In the genomic region with DNA sequence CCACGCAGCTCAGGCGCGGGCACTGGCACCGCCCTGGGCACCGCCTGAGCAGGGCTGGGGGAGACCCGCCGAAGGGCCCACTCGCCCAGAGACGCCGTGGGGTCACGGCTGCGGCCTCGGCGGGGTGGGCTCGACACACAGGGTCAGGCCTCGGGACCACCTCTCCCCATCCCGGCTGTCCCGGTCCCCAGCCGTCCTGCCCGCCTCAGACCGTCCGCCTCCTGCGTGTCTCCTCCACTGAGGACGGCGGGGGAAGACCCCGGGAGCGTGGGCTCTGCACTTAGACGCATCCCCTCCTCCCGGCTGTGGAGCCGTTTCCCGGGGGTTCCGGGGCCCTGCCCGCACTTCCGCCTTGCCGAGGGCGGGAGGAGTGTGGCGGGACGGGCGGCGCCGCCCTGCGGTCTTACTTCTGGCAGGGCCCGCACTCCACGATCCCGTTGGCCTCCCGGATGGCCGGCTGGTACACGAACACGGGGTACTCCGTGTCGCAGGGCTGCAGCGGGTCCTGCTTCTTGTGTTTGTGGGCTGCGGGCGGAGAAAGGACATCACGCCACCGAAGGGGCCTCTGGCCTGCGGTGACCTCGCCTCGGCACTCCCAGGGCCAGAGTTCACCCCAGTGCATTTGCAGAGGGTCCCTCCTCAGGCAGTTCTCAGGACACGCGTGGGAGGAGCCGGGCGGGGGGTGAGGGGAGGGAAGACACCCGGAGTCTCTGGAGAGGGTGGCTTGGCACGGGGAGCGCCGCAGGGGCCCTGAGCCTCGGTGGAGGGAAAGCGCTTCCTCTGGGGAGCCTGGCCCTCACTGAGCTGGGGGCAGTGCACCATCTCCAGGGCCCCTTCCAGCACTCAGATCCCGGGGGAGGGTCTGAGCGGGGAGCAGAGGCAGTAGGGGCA, we compare ENCODE assay signal across 9 cellular contexts. TPM values are rescaled to one million over a fixed set of nuclear protein-coding genes. Genes with fewer than 3 reads are reported as not detected.
A peak's percentile ranks its signal among the peaks of the same experiment; 100 is the strongest.
DNase-seq lines count a peak whose midpoint lies in the region; ATAC-seq, FAIRE-seq and TF ChIP-seq lines count a peak whose summit lies in the region.
"Had no signal": no experiment of that assay in that cellular context is flagged by ENCODE, and none has a peak within 500 bp of the region (broad histone marks: within the 10 kb centered on the region; RNA-seq: fewer than 3 reads in every experiment).

No MANE protein-coding gene starts in this region.

- DNase-seq in activated CD4-positive, alpha-beta memory T cell treated with anti-CD3 and anti-CD28 coated beads, Interleukin-2, amount 10 ng/mL, durations not matched to agents 7 days and 5 days = peak; percentile 66
- DNase-seq in endothelial cell of umbilical vein (ENCODE audit: low read depth, low spot score) = no peak
- peak; percentile 82 for DNase-seq in osteocyte (ENCODE audit: extremely low spot score, unreplicated experiment)
- peak; percentile 72 for DNase-seq in ureter (ENCODE audit: low spot score)
- DNase-seq in NCI-H2227 treated with DMSO at 0.1 percent for 48 hours (lab: John Stamatoyannopoulos, UW) = no peak
- DNase-seq in EL = no peak

- POLR2A ChIA-PET in activated CD4-positive, alpha-beta memory T cell treated with anti-CD3 and anti-CD28 coated beads, Interleukin-2, amount 10 ng/mL, durations not matched to agents 7 days and 5 days (lab: Charles Lee) = interaction anchor here (0.6 to 1.8 kb wide), 8 partner anchors 9 to 204 kb away, joined by 3 to 8 read pairs (median 4); no protein-coding TSS in a partner anchor
- POLR2A ChIA-PET in endothelial cell of umbilical vein (lab: Charles Lee) = no interaction called here

- H3K36me3 ChIP-seq in ES-I3 (ENCODE audit: insufficient read depth, low read length) = no peaks in the 10 kb centered on the region
- no peaks in the 10 kb centered on the region for H3K36me3 ChIP-seq in endothelial cell of umbilical vein (ENCODE audit: control insufficient read depth in 2 of 2, extremely low read depth in 1 of 2, insufficient read depth in 2 of 2, low read length in 2 of 2)

- H3K27me3 ChIP-seq in endothelial cell of umbilical vein (ENCODE audit: control insufficient read depth in 2 of 2, insufficient read depth in 2 of 2, low read length in 2 of 2) = no peaks in the 10 kb centered on the region

- no peak for FAIRE-seq in endothelial cell of umbilical vein (lab: Jason Lieb, UNC)
- FAIRE-seq: K562 had no signal

- H3K4me3 Mint-ChIP-seq in activated CD4-positive, alpha-beta memory T cell treated with anti-CD3 and anti-CD28 coated beads, Interleukin-2, amount 10 ng/mL, durations not matched to agents 7 days and 5 days = peak overlapping the region; percentile 75
- H3K4me3 Mint-ChIP-seq in osteocyte (ENCODE audit: unreplicated experiment) = no peak overlapping the region

- no peaks in the 10 kb centered on the region for H3K36me3 Mint-ChIP-seq in activated CD4-positive, alpha-beta memory T cell treated with anti-CD3 and anti-CD28 coated beads, Interleukin-2, amount 10 ng/mL, durations not matched to agents 7 days and 5 days (ENCODE audit: low read depth)
- H3K36me3 Mint-ChIP-seq in osteocyte (ENCODE audit: unreplicated experiment) = no peaks in the 10 kb centered on the region

- H3K79me2 ChIP-seq in endothelial cell of umbilical vein (ENCODE audit: control insufficient read depth, insufficient read depth, low read length) = no peaks in the 10 kb centered on the region

- no peaks in the 10 kb centered on the region for H3K27me3 Mint-ChIP-seq in activated CD4-positive, alpha-beta memory T cell treated with anti-CD3 and anti-CD28 coated beads, Interleukin-2, amount 10 ng/mL, durations not matched to agents 7 days and 5 days
- H3K27me3 Mint-ChIP-seq in osteocyte (ENCODE audit: unreplicated experiment) = no peaks in the 10 kb centered on the region

- CTCF ChIA-PET in activated CD4-positive, alpha-beta memory T cell treated with anti-CD3 and anti-CD28 coated beads, Interleukin-2, amount 10 ng/mL, durations not matched to agents 7 days and 5 days (lab: Charles Lee) = interaction anchor here (1.2 to 3.6 kb wide), 4 partner anchors 135 to 162 kb away, joined by 3 to 57 read pairs (median 12); no protein-coding TSS in a partner anchor
- CTCF ChIA-PET in endothelial cell of umbilical vein (lab: Charles Lee) = interaction anchor here (1.7 to 8.1 kb wide), 3 partner anchors 142 to 162 kb away, joined by 11 to 226 read pairs (median 87); no protein-coding TSS in a partner anchor

- no peaks in the 10 kb centered on the region for H3K9me3 Mint-ChIP-seq in activated CD4-positive, alpha-beta memory T cell treated with anti-CD3 and anti-CD28 coated beads, Interleukin-2, amount 10 ng/mL, durations not matched to agents 7 days and 5 days
- H3K9me3 Mint-ChIP-seq in osteocyte (ENCODE audit: unreplicated experiment) = no peaks in the 10 kb centered on the region

- peaks cover 7% of the 10 kb centered on the region for H3K4me1 Mint-ChIP-seq in activated CD4-positive, alpha-beta memory T cell treated with anti-CD3 and anti-CD28 coated beads, Interleukin-2, amount 10 ng/mL, durations not matched to agents 7 days and 5 days
- peaks cover 12% of the 10 kb centered on the region for H3K4me1 Mint-ChIP-seq in osteocyte (ENCODE audit: unreplicated experiment)

- H2AFZ ChIP-seq in endothelial cell of umbilical vein (ENCODE audit: low read depth, low read length) = peak overlapping the region; percentile 90

- H3K27ac Mint-ChIP-seq in activated CD4-positive, alpha-beta memory T cell treated with anti-CD3 and anti-CD28 coated beads, Interleukin-2, amount 10 ng/mL, durations not matched to agents 7 days and 5 days = peak overlapping the region; percentile 69
- no peak overlapping the region for H3K27ac Mint-ChIP-seq in osteocyte (ENCODE audit: unreplicated experiment)

- no peaks in the 10 kb centered on the region for H3K9me1 ChIP-seq in endothelial cell of umbilical vein (replicated peaks; ENCODE audit: control insufficient read depth, extremely low read depth, insufficient read depth, low read length)

- peak overlapping the region in 2 of 3 experiments; percentile 35 to 62 for H3K4me3 ChIP-seq in endothelial cell of umbilical vein (replicated peaks in 1 of 3; ENCODE audit: insufficient read depth in 1 of 3, low read depth in 1 of 3, low read length in 3 of 3)
- H3K4me3 ChIP-seq: K562 had no signal

- peak overlapping the region; percentile 86 for H3K4me2 ChIP-seq in endothelial cell of umbilical vein (ENCODE audit: insufficient read depth, low read length)

- no peaks in the 10 kb centered on the region for H4K20me1 ChIP-seq in endothelial cell of umbilical vein (replicated peaks; ENCODE audit: control insufficient read depth, extremely low read depth, insufficient read depth, low read length)

- intact Hi-C loops in endothelial cell of umbilical vein (cut with micrococcal nuclease) = loop anchor here (2.0 kb wide), 1 partner anchor 238 kb away; no protein-coding TSS in a partner anchor

- dilution Hi-C loops in endothelial cell of umbilical vein (cut with MboI; ENCODE audit: extremely low pct_ligation_motif_present, low sequenced_read_pairs) = no loop called here

- no peaks in the 10 kb centered on the region for H3K9me3 ChIP-seq in ES-I3 (ENCODE audit: control insufficient read depth, insufficient read depth, low read length)
- H3K9me3 ChIP-seq in endothelial cell of umbilical vein (replicated peaks; ENCODE audit: control insufficient read depth, insufficient read depth, low read length) = no peaks in the 10 kb centered on the region

- no peak overlapping the region for H3K27ac ChIP-seq in endothelial cell of umbilical vein (ENCODE audit: insufficient read depth, low read depth, low read length)

- no peak for TF ChIP-seq CTCF in endothelial cell of umbilical vein (IDR thresholded peaks at IDR 0.05; ENCODE audit: extremely low read depth in 1 of 2, insufficient read depth in 1 of 2, low read depth in 1 of 2, low read length in 2 of 2)
- TF ChIP-seq CTCF in osteocyte (IDR thresholded peaks at IDR 0.05) = no peak

- TF ChIP-seq POLR2A in endothelial cell of umbilical vein (IDR thresholded peaks at IDR 0.05; ENCODE audit: low read depth, low read length) = no peak

- H3K4me1 ChIP-seq in ES-I3 (ENCODE audit: insufficient read depth, low read length) (peaks cover 6% of the 10 kb centered on the region; the same call in 1 of the 2 replicates), endothelial cell of umbilical vein (ENCODE audit: control insufficient read depth, extremely low read depth, insufficient read depth, low read length) (peaks cover 12% of the 10 kb centered on the region)

- BruUV-seq in endothelial cell of umbilical vein (replicated peaks; lab: Mats Ljungman, UMichigan) = no TSS peak

- ATAC-seq in HG03135 (IDR thresholded peaks at IDR 0.05; ENCODE audit: unreplicated experiment) = peak; percentile 20
- ATAC-seq: K562 had no signal

- H3K9ac ChIP-seq in ES-I3 (ENCODE audit: low read depth, low read length) (peak overlapping the region; percentile 44; the same call in 1 of the 2 replicates), endothelial cell of umbilical vein (replicated peaks; ENCODE audit: extremely low read depth, insufficient read depth, low read length) (no peak overlapping the region)

TF ChIP-seq in endothelial cell of umbilical vein, 7 proteins besides CTCF, POLR2A, EP300 and RAD21 (continues in another document):
- TF ChIP-seq EZH2 (IDR thresholded peaks at IDR 0.05; ENCODE audit: borderline replicate concordance, low read depth, low read length, severe bottlenecking) (no peak), FOS (IDR thresholded peaks at IDR 0.05; ENCODE audit: borderline replicate concordance, insufficient read depth, low read length) (no peak), MYC (IDR thresholded peaks at IDR 0.05; ENCODE audit: low read depth, low read length) (no peak), JUN (IDR thresholded peaks at IDR 0.05; ENCODE audit: borderline replicate concordance, insufficient read depth, insufficient read length, low read depth) (no peak), GATA2 (IDR thresholded peaks at IDR 0.05; ENCODE audit: insufficient read depth, insufficient read length, low read depth, low read length) (no peak)
- TF ChIP-seq, protein P1, sequence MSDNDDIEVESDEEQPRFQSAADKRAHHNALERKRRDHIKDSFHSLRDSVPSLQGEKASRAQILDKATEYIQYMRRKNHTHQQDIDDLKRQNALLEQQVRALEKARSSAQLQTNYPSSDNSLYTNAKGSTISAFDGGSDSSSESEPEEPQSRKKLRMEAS (IDR thresholded peaks at IDR 0.05; ENCODE audit: insufficient read depth, insufficient read length) = no peak

RNA-seq across cellular contexts. Expression of a gene that starts 23.1 kb away (rescaled TPM):
- total RNA-seq in activated CD4-positive, alpha-beta memory T cell treated with anti-CD3 and anti-CD28 coated beads, Interleukin-2, amount 10 ng/mL, durations not matched to agents 7 days and 5 days = not detected
- not detected in 2 replicates for total RNA-seq in endothelial cell of umbilical vein
- not detected in 2 replicates for polyA plus RNA-seq in endothelial cell of umbilical vein
- polyA plus RNA-seq in endothelial cell of umbilical vein (2011; cell fraction: cytosol; rRNA removed) = not detected in 2 replicates
- polyA plus RNA-seq in endothelial cell of umbilical vein (2011; cell fraction: nucleus; rRNA removed) = not detected in 2 replicates
- not detected in 2 replicates for polyA plus RNA-seq in endothelial cell of umbilical vein (2012)
- polyA minus RNA-seq in endothelial cell of umbilical vein = not detected in 2 replicates
- not detected for polyA minus RNA-seq in endothelial cell of umbilical vein (2011; cell fraction: cytosol; rRNA and poly(A)+ RNA removed)
- not detected in 2 replicates for polyA minus RNA-seq in endothelial cell of umbilical vein (2011; cell fraction: nucleus; rRNA and poly(A)+ RNA removed)
- not detected in 2 replicates for total RNA-seq in osteocyte
- total RNA-seq in ureter = not detected
- total RNA-seq: K562 had no signal

Comparison
In these comparisons a context has a peak if more than half of its experiments do, and no peak if none do; other contexts are left out.
1. DNase-seq: peak in activated CD4-positive, alpha-beta memory T cell treated with anti-CD3 and anti-CD28 coated beads, Interleukin-2, amount 10 ng/mL, durations not matched to agents 7 days and 5 days (single experiment), osteocyte (single experiment) and ureter (single experiment); none in endothelial cell of umbilical vein (single experiment), NCI-H2227 treated with DMSO at 0.1 percent for 48 hours (single experiment) and EL (single experiment).